ENCODE assay signal across 1 cellular context in the genomic region with DNA sequence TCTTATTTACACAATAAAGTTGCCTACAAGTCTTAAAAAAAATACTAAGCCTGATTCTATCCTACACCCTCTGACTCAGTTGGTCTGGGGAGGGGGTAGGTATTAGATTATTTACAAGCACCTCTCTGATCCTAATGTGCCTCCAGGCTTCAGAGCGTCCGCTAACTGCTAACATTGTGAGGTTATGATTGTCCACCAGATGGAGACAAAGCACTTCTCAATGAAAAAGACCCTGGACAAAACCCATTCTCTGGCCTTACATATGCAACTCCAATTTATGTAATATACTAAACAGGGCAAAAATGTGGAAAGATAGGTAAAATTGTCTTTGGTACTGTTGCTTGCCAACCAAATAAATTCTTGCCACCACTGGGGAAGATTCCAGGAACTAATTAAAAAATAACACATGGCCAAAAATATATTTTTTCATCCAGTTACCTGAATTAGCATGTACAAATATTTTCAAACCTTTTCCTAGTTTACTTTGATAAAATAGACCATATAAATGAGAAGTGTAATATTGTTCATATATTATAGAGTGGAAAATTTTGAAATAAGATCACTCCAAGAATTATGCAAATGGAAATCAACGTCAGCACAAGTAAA.
A peak's percentile ranks its signal among the peaks of the same experiment; 100 is the strongest.
TF ChIP-seq lines count a peak whose summit lies in the region.

No MANE protein-coding gene starts in this region.

TF ChIP-seq in IMR-90, 13 proteins besides CTCF, POLR2A, EP300 and RAD21:
- peak; percentile 90 for TF ChIP-seq SMC3 (IDR thresholded peaks at IDR 0.05; ENCODE audit: low read depth, low read length)
- TF ChIP-seq MAFK (IDR thresholded peaks at IDR 0.05; ENCODE audit: low read depth, low read length) = no peak
- no peak for TF ChIP-seq CEBPB (IDR thresholded peaks at IDR 0.05; ENCODE audit: low read depth, low read length)
- TF ChIP-seq FOS (IDR thresholded peaks at IDR 0.05; ENCODE audit: low read depth, low read length) = no peak
